8 cellular contexts compared by ENCODE assay signal in genomic region chr20:43955244-43956191, GRCh38. TPM values are rescaled to one million over a fixed set of nuclear protein-coding genes. Genes with fewer than 3 reads are reported as not detected.
A peak's percentile ranks its signal among the peaks of the same experiment; 100 is the strongest.
DNase-seq lines count a peak whose midpoint lies in the region; ATAC-seq and TF ChIP-seq lines count a peak whose summit lies in the region.

No MANE protein-coding gene starts in this region.

- TF ChIP-seq CTCF in RWPE2 (IDR thresholded peaks at IDR 0.05; ENCODE audit: poor library complexity, severe bottlenecking): no peak
- TF ChIP-seq CTCF in lung (IDR thresholded peaks at IDR 0.05; ENCODE audit: control extremely low read depth, extremely low read depth): no peak
- TF ChIP-seq CTCF in sigmoid colon (IDR thresholded peaks at IDR 0.05): no peak

- H3K27ac Mint-ChIP-seq in activated naive CD8-positive, alpha-beta T cell treated with anti-CD3 and anti-CD28 coated beads for 36 hours: peak overlapping the region; percentile 81

- H3K27me3 ChIP-seq in RWPE2 (ENCODE audit: insufficient read depth, poor library complexity, severe bottlenecking) (no peaks in the 10 kb centered on the region), lung (ENCODE audit: control insufficient read depth, insufficient read depth) (no peaks in the 10 kb centered on the region), sigmoid colon (no peaks in the 10 kb centered on the region)

- peaks cover 10% of the 10 kb centered on the region for H3K9me3 Mint-ChIP-seq in activated naive CD8-positive, alpha-beta T cell treated with anti-CD3 and anti-CD28 coated beads for 36 hours

- peaks cover 63% of the 10 kb centered on the region for H3K4me1 Mint-ChIP-seq in activated naive CD8-positive, alpha-beta T cell treated with anti-CD3 and anti-CD28 coated beads for 36 hours

- no peaks in the 10 kb centered on the region for H3K9me3 ChIP-seq in RWPE2 (ENCODE audit: severe bottlenecking)
- H3K9me3 ChIP-seq in lung (ENCODE audit: control insufficient read depth in 2 of 2, insufficient read depth in 1 of 2, low read length in 1 of 2): no peaks in the 10 kb centered on the region
- no peaks in the 10 kb centered on the region for H3K9me3 ChIP-seq in sigmoid colon

- intact Hi-C loops in sigmoid colon (cut with DNase I): no loop called here

- in situ Hi-C loops in ACHN (cut with HindIII; ENCODE audit: low pct_ligation_motif_present, low pct_unique_long_range_greater_than_20kb, low sequenced_read_pairs): no loop called here

- peaks cover 61% of the 10 kb centered on the region for H3K27me3 Mint-ChIP-seq in activated naive CD8-positive, alpha-beta T cell treated with anti-CD3 and anti-CD28 coated beads for 36 hours

- TF ChIP-seq POLR2A in sigmoid colon (IDR thresholded peaks at IDR 0.05): no peak

- H3K36me3 Mint-ChIP-seq in activated naive CD8-positive, alpha-beta T cell treated with anti-CD3 and anti-CD28 coated beads for 36 hours: peaks cover 10% of the 10 kb centered on the region

- ATAC-seq in GM19025 (IDR thresholded peaks at IDR 0.05; ENCODE audit: low read depth, unreplicated experiment) (peak; percentile 61), HG03108 (IDR thresholded peaks at IDR 0.05; ENCODE audit: unreplicated experiment) (peak; percentile 81), RWPE2 (ENCODE audit: low read depth) (peak; percentile 94), lung (ENCODE audit: insufficient read depth, low FRiP score) (peak; percentile 76)

- H3K4me3 ChIP-seq in RWPE2 (ENCODE audit: severe bottlenecking) (no peak overlapping the region), lung (no peak overlapping the region), sigmoid colon (no peak overlapping the region)

- 49 to 53% methylated on average over 12 of the region's 12 CpGs for WGBS in lung, 2 donors
- 57 to 61% methylated on average over 12 of the region's 12 CpGs for WGBS in sigmoid colon, 2 donors

- peak; percentile 86 for DNase-seq in ACHN
- peak; percentile 95 for DNase-seq in RWPE2 (ENCODE audit: low spot score)
- DNase-seq in activated naive CD8-positive, alpha-beta T cell treated with anti-CD3 and anti-CD28 coated beads for 36 hours: peak; percentile 60
- peak; percentile 48 for DNase-seq in lung (ENCODE audit: low spot score)
- no peak for DNase-seq in sigmoid colon
- DNase-seq in NCI-H2107 treated with DMSO at 0.1 percent for 48 hours (lab: John Stamatoyannopoulos, UW; ENCODE audit: unreplicated experiment): no peak

- H3K4me1 ChIP-seq in RWPE2 (ENCODE audit: insufficient read depth, poor library complexity, severe bottlenecking): peaks cover 54% of the 10 kb centered on the region
- peaks cover 0 to 28% of the 10 kb centered on the region in 2 donors for H3K4me1 ChIP-seq in lung (ENCODE audit: control insufficient read depth in 2 of 2, insufficient read depth in 2 of 2, low read length in 2 of 2)
- H3K4me1 ChIP-seq in sigmoid colon: peaks cover 0 to 18% (median 12%) of the 10 kb centered on the region in 4 donors

- no peaks in the 10 kb centered on the region for H3K36me3 ChIP-seq in RWPE2 (ENCODE audit: low read depth)
- H3K36me3 ChIP-seq in lung (ENCODE audit: control insufficient read depth in 2 of 2, insufficient read depth in 2 of 2, low read length in 2 of 2): no peaks in the 10 kb centered on the region
- no peaks in the 10 kb centered on the region for H3K36me3 ChIP-seq in sigmoid colon

- TF ChIP-seq EP300 in sigmoid colon (IDR thresholded peaks at IDR 0.05): no peak

- peak overlapping the region; percentile 87 for H3K27ac ChIP-seq in RWPE2 (ENCODE audit: poor library complexity, severe bottlenecking)
- H3K27ac ChIP-seq in lung (ENCODE audit: low read depth in 1 of 2, low read length in 1 of 2): peak overlapping the region in 1 of 2 donors; percentile 57
- peak overlapping the region in 2 of 4 donors; percentile 35 to 62 for H3K27ac ChIP-seq in sigmoid colon

- H3K4me3 Mint-ChIP-seq in activated naive CD8-positive, alpha-beta T cell treated with anti-CD3 and anti-CD28 coated beads for 36 hours: no peak overlapping the region

RNA-seq across cellular contexts. Expression of gene TOX2, which starts 40.9 kb away (rescaled TPM):
- total RNA-seq in activated naive CD8-positive, alpha-beta T cell treated with anti-CD3 and anti-CD28 coated beads for 36 hours: under 1 TPM; 0.45 to 0.52 TPM
- total RNA-seq in lung (10 to 100 TPM; 12.0 to 25.5 TPM), sigmoid colon (1 to 10 TPM in 2 of 4 donors, under 1 TPM in 2; 0.27 to 3.2 (median 1.2) TPM)
- polyA plus RNA-seq in lung (10 to 100 TPM; 13.5 to 19.8 TPM), sigmoid colon (1 to 10 TPM; 1.2 to 8.1 (median 3.6) TPM)

Comparison
In these comparisons a context has a peak if more than half of its experiments do, and no peak if none do; other contexts are left out.
1. DNase-seq: peak in ACHN (single experiment), RWPE2 (single experiment), activated naive CD8-positive, alpha-beta T cell treated with anti-CD3 and anti-CD28 coated beads for 36 hours (single experiment) and lung (single experiment); none in sigmoid colon (single experiment) and NCI-H2107 treated with DMSO at 0.1 percent for 48 hours (single experiment).
2. Peak in every context shown above with its lines, with median percentiles within 50 percentile points of each other: ATAC-seq.